Comparison of ENCODE assay signal across 14 cellular contexts in genomic region chr2:152409691-152410597, GRCh38.
DNase-seq lines count a peak whose midpoint lies in the region; ATAC-seq and TF ChIP-seq lines count a peak whose summit lies in the region.
"Had no signal": no experiment of that assay in that cellular context is flagged by ENCODE, and none has a peak within 500 bp of the region (broad histone marks: within the 10 kb centered on the region; RNA-seq: fewer than 3 reads in every experiment).

No MANE protein-coding gene starts in this region.

- no peak overlapping the region for H3K9ac ChIP-seq in mesendoderm (ENCODE audit: low read length)

- no CpG with 5 or more reads among the region's 7 CpGs for WGBS in mesendoderm (ENCODE audit: extremely low coverage, insufficient coverage, low lambda C conversion rate)
- 96% methylated on average over 7 of the region's 7 CpGs for WGBS in hepatocyte (ENCODE audit: low lambda C conversion rate, missing lambda C conversion rate)

- H3K4me1 Mint-ChIP-seq in T-helper 2 cell treated with Interferon-gamma antibody and Interleukin-4, amounts not matched to agents 5 μg/mL and 100 μg/mL, for 36 hours (ENCODE audit: low read depth) = peaks cover 28% of the 10 kb centered on the region
- H3K4me1 Mint-ChIP-seq: activated naive CD8-positive, alpha-beta T cell treated with anti-CD3 and anti-CD28 coated beads, Interleukin-2, amount 10 ng/mL, durations not matched to agents 7 days and 5 days had no signal

- no peak overlapping the region for H3K4ac ChIP-seq in mesendoderm (ENCODE audit: low read depth, low read length)

- no peaks in the 10 kb centered on the region for H3K36me3 Mint-ChIP-seq in T-helper 2 cell treated with Interferon-gamma antibody and Interleukin-4, amounts not matched to agents 5 μg/mL and 100 μg/mL, for 36 hours (ENCODE audit: low read depth)
- H3K36me3 Mint-ChIP-seq: activated naive CD8-positive, alpha-beta T cell treated with anti-CD3 and anti-CD28 coated beads, Interleukin-2, amount 10 ng/mL, durations not matched to agents 7 days and 5 days had no signal

- peak overlapping the region; percentile 83 for H3K18ac ChIP-seq in mesendoderm (ENCODE audit: low read length)

- H3K56ac ChIP-seq in mesendoderm (ENCODE audit: low read length) = peak overlapping the region; percentile 50

- H3K27me3 Mint-ChIP-seq in T-helper 2 cell treated with Interferon-gamma antibody and Interleukin-4, amounts not matched to agents 5 μg/mL and 100 μg/mL, for 36 hours (ENCODE audit: low read depth) = peaks cover 2% of the 10 kb centered on the region

- ATAC-seq in activated CD4-positive, CD25-positive, alpha-beta regulatory T cell treated with anti-CD3 and anti-CD28 coated beads, Interleukin-2, amount 50 U/mL, for 24 hours = no peak
- ATAC-seq: K562 had no signal

- H3K23ac ChIP-seq in mesendoderm (ENCODE audit: low read length) = no peak overlapping the region

- H3K27ac ChIP-seq in mesendoderm (ENCODE audit: low read depth, low read length) (no peak overlapping the region), hepatocyte (no peak overlapping the region)
- H3K27ac ChIP-seq: sigmoid colon, vagina had no signal

- peaks cover 5% of the 10 kb centered on the region for H4K20me1 ChIP-seq in hepatocyte (ENCODE audit: insufficient read depth, poor library complexity, severe bottlenecking)

- H2BK120ac ChIP-seq in mesendoderm (ENCODE audit: low read depth, low read length) = no peak overlapping the region

- no peak overlapping the region for H4K5ac ChIP-seq in mesendoderm (ENCODE audit: low read length)

- H3K4me2 ChIP-seq in mesendoderm (ENCODE audit: low read length) (no peak overlapping the region), hepatocyte (no peak overlapping the region)

- no peak overlapping the region for H3K4me3 ChIP-seq in MG63
- H3K4me3 ChIP-seq in cardiac fibroblast (replicated peaks in 1 of 2; ENCODE audit: low read depth in 2 of 2, low read length in 2 of 2) = no peak overlapping the region
- no peak overlapping the region for H3K4me3 ChIP-seq in mesendoderm (ENCODE audit: low read length)
- H3K4me3 ChIP-seq in hepatocyte = no peak overlapping the region
- H3K4me3 ChIP-seq: K562, sigmoid colon, vagina had no signal

- H3K4me1 ChIP-seq in mesendoderm (ENCODE audit: control insufficient read depth, low read depth, low read length) = peaks cover 44% of the 10 kb centered on the region
- H3K4me1 ChIP-seq in hepatocyte (ENCODE audit: insufficient read depth) = peaks cover 17% of the 10 kb centered on the region

- H3K4me3 Mint-ChIP-seq in T-helper 2 cell treated with Interferon-gamma antibody and Interleukin-4, amounts not matched to agents 5 μg/mL and 100 μg/mL, for 36 hours = no peak overlapping the region
- H3K4me3 Mint-ChIP-seq: activated naive CD8-positive, alpha-beta T cell treated with anti-CD3 and anti-CD28 coated beads, Interleukin-2, amount 10 ng/mL, durations not matched to agents 7 days and 5 days had no signal

- H3K9me2 ChIP-seq in hepatocyte (replicated peaks; ENCODE audit: insufficient read depth) = no peaks in the 10 kb centered on the region

- no peak overlapping the region for H2BK5ac ChIP-seq in mesendoderm (ENCODE audit: low read length)

- H3K79me2 ChIP-seq in mesendoderm (ENCODE audit: control insufficient read depth, insufficient read depth, low read length) (peaks cover 32% of the 10 kb centered on the region), hepatocyte (peaks cover 92% of the 10 kb centered on the region)

- peak overlapping the region; percentile 33 for H2AK5ac ChIP-seq in mesendoderm (ENCODE audit: low read length)

- H3K9me3 ChIP-seq in MG63 (no peaks in the 10 kb centered on the region), hepatocyte (ENCODE audit: low read depth) (no peaks in the 10 kb centered on the region)
- H3K9me3 ChIP-seq: sigmoid colon, vagina had no signal

- peaks cover 24% of the 10 kb centered on the region for H3K79me1 ChIP-seq in mesendoderm (ENCODE audit: low read length)

- no peak overlapping the region for H2AFZ ChIP-seq in hepatocyte

- no peaks in the 10 kb centered on the region for H3K27me3 ChIP-seq in MG63
- H3K27me3 ChIP-seq in mesendoderm (ENCODE audit: insufficient read depth, low read length, poor library complexity) = no peaks in the 10 kb centered on the region
- no peaks in the 10 kb centered on the region for H3K27me3 ChIP-seq in hepatocyte
- H3K27me3 ChIP-seq: sigmoid colon, vagina had no signal

- DNase-seq in AG20443 (ENCODE audit: low spot score) = peak; percentile 61
- peak; percentile 50 for DNase-seq in MG63
- peak; percentile 69 to 82 for DNase-seq in cardiac fibroblast (ENCODE audit: low read depth in 2 of 2)
- DNase-seq in mesendoderm = no peak
- DNase-seq in hepatocyte (ENCODE audit: low spot score) = no peak
- no peak for DNase-seq in activated naive CD4-positive, alpha-beta T cell treated with Interleukin-2 at 50 U/mL for 16 hours
- DNase-seq in T-helper 2 cell treated with Interferon-gamma antibody and Interleukin-4, amounts not matched to agents 5 μg/mL and 100 μg/mL, for 36 hours (ENCODE audit: low spot score) = no peak
- DNase-seq: activated naive CD8-positive, alpha-beta T cell treated with anti-CD3 and anti-CD28 coated beads, Interleukin-2, amount 10 ng/mL, durations not matched to agents 7 days and 5 days; effector memory CD4-positive, alpha-beta T cell; H7; sigmoid colon had no signal

- H2BK15ac ChIP-seq in mesendoderm (replicated peaks; ENCODE audit: low read depth) = no peak overlapping the region

- no peaks in the 10 kb centered on the region for H3K9me3 Mint-ChIP-seq in T-helper 2 cell treated with Interferon-gamma antibody and Interleukin-4, amounts not matched to agents 5 μg/mL and 100 μg/mL, for 36 hours
- H3K9me3 Mint-ChIP-seq: activated naive CD8-positive, alpha-beta T cell treated with anti-CD3 and anti-CD28 coated beads, Interleukin-2, amount 10 ng/mL, durations not matched to agents 7 days and 5 days had no signal

- no peak overlapping the region for H3K27ac Mint-ChIP-seq in T-helper 2 cell treated with Interferon-gamma antibody and Interleukin-4, amounts not matched to agents 5 μg/mL and 100 μg/mL, for 36 hours
- H3K27ac Mint-ChIP-seq: activated naive CD8-positive, alpha-beta T cell treated with anti-CD3 and anti-CD28 coated beads, Interleukin-2, amount 10 ng/mL, durations not matched to agents 7 days and 5 days had no signal

- H4K8ac ChIP-seq in mesendoderm (ENCODE audit: low read depth, low read length) = no peak overlapping the region

- H3K36me3 ChIP-seq in MG63 = no peaks in the 10 kb centered on the region
- H3K36me3 ChIP-seq in mesendoderm (ENCODE audit: control insufficient read depth, insufficient read depth, low read length) = no peaks in the 10 kb centered on the region
- H3K36me3 ChIP-seq in hepatocyte (replicated peaks; ENCODE audit: insufficient read depth, low read depth) = no peaks in the 10 kb centered on the region
- H3K36me3 ChIP-seq: sigmoid colon, vagina had no signal

- TF ChIP-seq CTCF in cardiac fibroblast (IDR thresholded peaks at IDR 0.05; ENCODE audit: low read depth, low read length) (no peak), hepatocyte (IDR thresholded peaks at IDR 0.05; ENCODE audit: poor library complexity) (no peak)

Comparison
In these comparisons a context has a peak if more than half of its experiments do, and no peak if none do; other contexts are left out.
1. DNase-seq: peak in AG20443 (single experiment), MG63 (single experiment) and cardiac fibroblast (2 of 2); none in mesendoderm (single experiment), hepatocyte (single experiment), activated naive CD4-positive, alpha-beta T cell treated with Interleukin-2 at 50 U/mL for 16 hours (single experiment) and T-helper 2 cell treated with Interferon-gamma antibody and Interleukin-4, amounts not matched to agents 5 μg/mL and 100 μg/mL, for 36 hours (single experiment).